In genomic region chr1:245207056-245207638, GRCh38 we compare ENCODE assay signal across 22 cellular contexts. TPM values are rescaled to one million over a fixed set of nuclear protein-coding genes. Genes with fewer than 3 reads are reported as not detected.
"Had no signal": no experiment of that assay in that cellular context is flagged by ENCODE, and none has a peak within 500 bp of the region (broad histone marks: within the 10 kb centered on the region; RNA-seq: fewer than 3 reads in every experiment).

No MANE protein-coding gene starts in this region.

- H3K4me2 ChIP-seq: KMS-11, PC-9 had no signal

- H3K4me3 ChIP-seq: breast epithelium, PC-9 had no signal

- H3K9ac ChIP-seq: KMS-11 had no signal

- H3K4me1 ChIP-seq: breast epithelium had no signal

- H3K36me3 ChIP-seq: breast epithelium had no signal

- ATAC-seq: activated CD8-positive, alpha-beta memory T cell treated with anti-CD3 and anti-CD28 coated beads, Interleukin-2, amount 10 ng/mL, durations not matched to agents 7 days and 5 days; activated T-helper 17 cell treated with anti-CD3 and anti-CD28 coated beads, Interleukin-2, amount 50 U/mL, for 72 hours; T-helper 17 cell had no signal

- H2AFZ ChIP-seq: PC-9 had no signal

- DNase-seq: activated B cell treated with CpG ODN at 0.5 μM for 24 hours; activated CD4-positive, alpha-beta T cell treated with anti-CD3 and anti-CD28 coated beads for 1 hour; activated CD4-positive, alpha-beta T cell treated with anti-CD3 and anti-CD28 coated beads, Interleukin-2, amount 10 ng/mL, durations not matched to agents 24 days and 14 days; activated CD4-positive, alpha-beta T cell treated with anti-CD3 and anti-CD28 coated beads, Interleukin-2, amount 50 U/mL, for 48 hours; activated CD8-positive, alpha-beta memory T cell treated with anti-CD3 and anti-CD28 coated beads, Interleukin-2, amount 10 ng/mL, durations not matched to agents 7 days and 5 days; activated gamma-delta T cell; activated naive CD4-positive, alpha-beta T cell treated with anti-CD3 and anti-CD28 coated beads, Interleukin-2, amount 10 ng/mL, durations not matched to agents 7 days and 5 days; activated naive CD8-positive, alpha-beta T cell treated with anti-CD3 and anti-CD28 coated beads for 36 hours; activated T-cell treated with anti-CD3 and anti-CD28 coated beads, Interleukin-2, amount 50 U/mL, for 48 hours; central memory CD4-positive, alpha-beta T cell; NCI-H1092; NCI-H1417; NCI-H1694; NCI-H2029; NCI-H510A treated with DMSO at 0.1 percent for 48 hours; PC-9; SHP77 treated with DMSO at 0.1 percent for 48 hours; T-helper 17 cell; T-helper 9 cell had no signal

- H3K27ac ChIP-seq: breast epithelium, KMS-11, PC-9 had no signal

- H3K27me3 ChIP-seq: breast epithelium had no signal

RNA-seq across cellular contexts. Expression of gene KIF26B, which starts 52.4 kb away (rescaled TPM):
- total RNA-seq: activated T-helper 17 cell treated with anti-CD3 and anti-CD28 coated beads, Interleukin-2, amount 50 U/mL, for 72 hours; T-helper 17 cell had no signal
